Comparison of ENCODE assay signal across 11 cellular contexts in genomic region chr4:8351931-8352367, GRCh38.
DNase-seq lines count a peak whose midpoint lies in the region; ATAC-seq and TF ChIP-seq lines count a peak whose summit lies in the region.
"Had no signal": no experiment of that assay in that cellular context is flagged by ENCODE, and none has a peak within 500 bp of the region (broad histone marks: within the 10 kb centered on the region; RNA-seq: fewer than 3 reads in every experiment).

No MANE protein-coding gene starts in this region.

- no peaks in the 10 kb centered on the region for H3K36me3 ChIP-seq in upper lobe of left lung
- no peaks in the 10 kb centered on the region for H3K36me3 ChIP-seq in mesendoderm (ENCODE audit: control insufficient read depth, insufficient read depth, low read length)
- H3K36me3 ChIP-seq: right lobe of liver had no signal

- no peak overlapping the region for H3K4ac ChIP-seq in mesendoderm (ENCODE audit: low read depth, low read length)

- H2BK15ac ChIP-seq in mesendoderm (replicated peaks; ENCODE audit: low read depth): no peak overlapping the region

- peaks cover 3% of the 10 kb centered on the region for H3K9me3 Mint-ChIP-seq in activated T-cell treated with anti-CD3 and anti-CD28 coated beads, Interleukin-2, amount 50 U/mL, for 24 hours
- H3K9me3 Mint-ChIP-seq in activated T-cell treated with anti-CD3 and anti-CD28 coated beads, Interleukin-2, amount 50 U/mL, for 4 hours: no peaks in the 10 kb centered on the region

- no peaks in the 10 kb centered on the region for H3K9me3 ChIP-seq in upper lobe of left lung
- H3K9me3 ChIP-seq: right lobe of liver had no signal

- no peak overlapping the region for H3K27ac Mint-ChIP-seq in activated T-cell treated with anti-CD3 and anti-CD28 coated beads, Interleukin-2, amount 50 U/mL, for 24 hours

- H3K27ac ChIP-seq in upper lobe of left lung (peak overlapping the region; percentile 22 to 56 (median 36)), mesendoderm (ENCODE audit: low read depth, low read length) (no peak overlapping the region)
- H3K27ac ChIP-seq: right lobe of liver had no signal

- 40 to 57% methylated on average over 8 of the region's 8 CpGs for WGBS in upper lobe of left lung, 2 donors
- WGBS in mesendoderm (ENCODE audit: extremely low coverage, insufficient coverage, low lambda C conversion rate): no CpG with 5 or more reads among the region's 8 CpGs

- no peak overlapping the region for H2BK5ac ChIP-seq in mesendoderm (ENCODE audit: low read length)

- no peaks in the 10 kb centered on the region for H3K27me3 ChIP-seq in upper lobe of left lung
- H3K27me3 ChIP-seq in mesendoderm (ENCODE audit: insufficient read depth, low read length, poor library complexity): no peaks in the 10 kb centered on the region
- H3K27me3 ChIP-seq: right lobe of liver had no signal

- H3K36me3 Mint-ChIP-seq in activated T-cell treated with anti-CD3 and anti-CD28 coated beads, Interleukin-2, amount 50 U/mL, for 24 hours (ENCODE audit: low read depth): no peaks in the 10 kb centered on the region
- no peaks in the 10 kb centered on the region for H3K36me3 Mint-ChIP-seq in activated T-cell treated with anti-CD3 and anti-CD28 coated beads, Interleukin-2, amount 50 U/mL, for 4 hours (ENCODE audit: insufficient read depth)

- peaks cover 16 to 33% (median 26%) of the 10 kb centered on the region in 4 donors for H3K4me1 ChIP-seq in upper lobe of left lung
- H3K4me1 ChIP-seq in mesendoderm (ENCODE audit: control insufficient read depth, low read depth, low read length): no peaks in the 10 kb centered on the region
- H3K4me1 ChIP-seq: right lobe of liver had no signal

- no peak overlapping the region for H3K4me2 ChIP-seq in mesendoderm (ENCODE audit: low read length)

- H4K8ac ChIP-seq in mesendoderm (ENCODE audit: low read depth, low read length): no peak overlapping the region

- H2BK120ac ChIP-seq in mesendoderm (ENCODE audit: low read depth, low read length): no peak overlapping the region

- TF ChIP-seq POLR2A in upper lobe of left lung (IDR thresholded peaks at IDR 0.05): no peak

- no peak overlapping the region for H2AK5ac ChIP-seq in mesendoderm (ENCODE audit: low read length)

- H3K9ac ChIP-seq in mesendoderm (ENCODE audit: low read length): no peak overlapping the region

- no peak overlapping the region for H3K23ac ChIP-seq in mesendoderm (ENCODE audit: low read length)

- no peak for TF ChIP-seq CTCF in upper lobe of left lung (IDR thresholded peaks at IDR 0.05)

- H3K4me3 ChIP-seq in upper lobe of left lung: no peak overlapping the region
- H3K4me3 ChIP-seq in mesendoderm (ENCODE audit: low read length): no peak overlapping the region
- H3K4me3 ChIP-seq: right lobe of liver had no signal

- peak; percentile 3 for DNase-seq in activated T-cell treated with anti-CD3 and anti-CD28 coated beads, Interleukin-2, amount 50 U/mL, for 24 hours
- no peak for DNase-seq in activated T-cell treated with anti-CD3 and anti-CD28 coated beads, Interleukin-2, amount 50 U/mL, for 4 hours
- DNase-seq in fibroblast of gingiva (ENCODE audit: low read depth) (peak; percentile 70), mucosa of gallbladder (ENCODE audit: low spot score) (peak; percentile 36), upper lobe of left lung (peak in 1 of 2 donors; percentile 49), NCI-H146 treated with DMSO at 0.1 percent for 48 hours (lab: John Stamatoyannopoulos, UW; ENCODE audit: unreplicated experiment) (no peak), mesendoderm (no peak)
- DNase-seq: NCI-H2107, right lobe of liver, RPMI8226 had no signal

- ATAC-seq in activated T-cell treated with anti-CD3 and anti-CD28 coated beads, Interleukin-2, amount 50 U/mL, for 4 hours: no peak
- ATAC-seq in upper lobe of left lung (ENCODE audit: low FRiP score in 2 of 2) (peak; percentile 34 to 59), HG03439 (IDR thresholded peaks at IDR 0.05; ENCODE audit: unreplicated experiment) (no peak)

- no peak overlapping the region for H3K4me3 Mint-ChIP-seq in activated T-cell treated with anti-CD3 and anti-CD28 coated beads, Interleukin-2, amount 50 U/mL, for 24 hours
- H3K4me3 Mint-ChIP-seq in activated T-cell treated with anti-CD3 and anti-CD28 coated beads, Interleukin-2, amount 50 U/mL, for 4 hours: no peak overlapping the region

- peaks cover 8% of the 10 kb centered on the region for H3K27me3 Mint-ChIP-seq in activated T-cell treated with anti-CD3 and anti-CD28 coated beads, Interleukin-2, amount 50 U/mL, for 24 hours
- peaks cover 3% of the 10 kb centered on the region for H3K27me3 Mint-ChIP-seq in activated T-cell treated with anti-CD3 and anti-CD28 coated beads, Interleukin-2, amount 50 U/mL, for 4 hours (ENCODE audit: low read depth)

- TF ChIP-seq EP300 in upper lobe of left lung (IDR thresholded peaks at IDR 0.05): no peak

- no peaks in the 10 kb centered on the region for H3K79me2 ChIP-seq in mesendoderm (ENCODE audit: control insufficient read depth, insufficient read depth, low read length)

- no peak overlapping the region for H3K18ac ChIP-seq in mesendoderm (ENCODE audit: low read length)

- no peak overlapping the region for H3K56ac ChIP-seq in mesendoderm (ENCODE audit: low read length)

- no peaks in the 10 kb centered on the region for H3K79me1 ChIP-seq in mesendoderm (ENCODE audit: low read length)

- H4K5ac ChIP-seq in mesendoderm (ENCODE audit: low read length): no peak overlapping the region

- no peaks in the 10 kb centered on the region for H3K4me1 Mint-ChIP-seq in activated T-cell treated with anti-CD3 and anti-CD28 coated beads, Interleukin-2, amount 50 U/mL, for 24 hours (ENCODE audit: low read depth)
- H3K4me1 Mint-ChIP-seq in activated T-cell treated with anti-CD3 and anti-CD28 coated beads, Interleukin-2, amount 50 U/mL, for 4 hours (ENCODE audit: low read depth): no peaks in the 10 kb centered on the region

Comparison
In these comparisons a context has a peak if more than half of its experiments do, and no peak if none do; other contexts are left out.
1. DNase-seq: peak in activated T-cell treated with anti-CD3 and anti-CD28 coated beads, Interleukin-2, amount 50 U/mL, for 24 hours (single experiment), fibroblast of gingiva (single experiment) and mucosa of gallbladder (single experiment); none in activated T-cell treated with anti-CD3 and anti-CD28 coated beads, Interleukin-2, amount 50 U/mL, for 4 hours (single experiment), NCI-H146 treated with DMSO at 0.1 percent for 48 hours (single experiment) and mesendoderm (single experiment).
2. ATAC-seq: peak in upper lobe of left lung (2 of 2); none in activated T-cell treated with anti-CD3 and anti-CD28 coated beads, Interleukin-2, amount 50 U/mL, for 4 hours (0 of 2) and HG03439 (single experiment).